In the genomic region with DNA sequence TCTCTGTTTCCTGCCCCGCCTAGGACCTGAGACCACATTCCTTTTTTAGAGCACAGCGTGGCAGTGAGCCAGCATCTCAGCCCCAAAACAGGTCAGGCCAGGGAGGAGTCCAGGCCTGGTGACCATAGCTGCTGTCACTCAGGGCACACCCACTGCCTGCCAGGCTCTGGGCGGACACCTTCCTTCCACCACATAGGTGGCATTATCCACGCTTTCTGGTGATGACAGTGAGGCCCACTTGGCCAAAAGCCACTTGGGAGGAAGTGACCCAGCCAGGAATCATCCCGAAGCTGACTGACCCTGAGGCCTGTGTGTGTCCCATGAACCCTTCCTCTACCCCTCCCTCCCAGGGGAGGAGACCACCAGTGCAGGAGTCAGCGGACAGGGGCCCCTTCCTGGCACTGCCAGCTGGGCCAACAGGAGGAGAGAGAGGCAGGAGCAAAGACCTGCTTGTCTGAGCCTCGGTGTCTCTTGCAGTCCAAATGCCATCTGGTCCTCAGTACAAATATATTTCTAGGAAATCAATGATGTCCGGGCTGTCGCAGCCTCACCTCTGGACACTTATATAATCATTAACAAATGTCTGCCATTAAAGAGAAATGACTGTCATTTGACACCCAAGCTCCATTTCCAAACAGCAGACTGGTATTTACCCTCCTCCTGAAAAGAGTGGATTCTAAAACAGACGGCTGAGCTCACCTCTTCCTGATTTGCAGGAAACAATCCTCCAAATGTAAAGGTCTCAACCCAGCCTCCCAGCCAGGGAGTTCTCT, we compare ENCODE assay signal across 10 cellular contexts.
DNase-seq lines count a peak whose midpoint lies in the region; ATAC-seq, FAIRE-seq and TF ChIP-seq lines count a peak whose summit lies in the region.
"Had no signal": no experiment of that assay in that cellular context is flagged by ENCODE, and none has a peak within 500 bp of the region (broad histone marks: within the 10 kb centered on the region; RNA-seq: fewer than 3 reads in every experiment).

No MANE protein-coding gene starts in this region.

- no peak for TF ChIP-seq RAD21 in Ishikawa (IDR thresholded peaks at IDR 0.05; ENCODE audit: low read depth)

- TF ChIP-seq EP300 in Ishikawa (IDR thresholded peaks at IDR 0.05; ENCODE audit: borderline replicate concordance): 0 out of 2 replicates have a peak, but pooled peaks have one; percentile 17

- H2AFZ ChIP-seq in astrocyte (ENCODE audit: low read depth, low read length): peak overlapping the region; percentile 13

- no peaks in the 10 kb centered on the region for H3K36me3 Mint-ChIP-seq in astrocyte (ENCODE audit: low read depth, unreplicated experiment)
- no peaks in the 10 kb centered on the region for H3K36me3 Mint-ChIP-seq in type B pancreatic cell
- no peaks in the 10 kb centered on the region for H3K36me3 Mint-ChIP-seq in activated naive CD8-positive, alpha-beta T cell treated with anti-CD3 and anti-CD28 coated beads, Interleukin-2, amount 50 U/mL, for 24 hours (ENCODE audit: low read depth)

- no peak overlapping the region for H3K27ac ChIP-seq in astrocyte (ENCODE audit: low read depth, low read length)
- H3K27ac ChIP-seq in right atrium auricular region: peak overlapping the region; percentile 57 to 73

- no peak overlapping the region for H3K9ac ChIP-seq in astrocyte (ENCODE audit: low read length)

- no peaks in the 10 kb centered on the region for H3K79me2 ChIP-seq in astrocyte (ENCODE audit: insufficient read depth, low read length)

- H3K4me1 ChIP-seq in astrocyte (ENCODE audit: insufficient read depth, low read length) (no peaks in the 10 kb centered on the region), right atrium auricular region (peaks cover 0 to 16% of the 10 kb centered on the region in 2 donors)

- H3K4me1 Mint-ChIP-seq in astrocyte (ENCODE audit: low read depth, unreplicated experiment) (peaks cover 5% of the 10 kb centered on the region), type B pancreatic cell (ENCODE audit: unreplicated experiment) (peaks cover 7% of the 10 kb centered on the region)
- H3K4me1 Mint-ChIP-seq in activated naive CD8-positive, alpha-beta T cell treated with anti-CD3 and anti-CD28 coated beads, Interleukin-2, amount 50 U/mL, for 24 hours: no peaks in the 10 kb centered on the region

- no peaks in the 10 kb centered on the region for H3K27me3 Mint-ChIP-seq in astrocyte (ENCODE audit: low read depth, unreplicated experiment)
- no peaks in the 10 kb centered on the region for H3K27me3 Mint-ChIP-seq in type B pancreatic cell
- H3K27me3 Mint-ChIP-seq in activated naive CD8-positive, alpha-beta T cell treated with anti-CD3 and anti-CD28 coated beads, Interleukin-2, amount 50 U/mL, for 24 hours: peaks cover 4% of the 10 kb centered on the region

- no peaks in the 10 kb centered on the region for H3K9me3 Mint-ChIP-seq in astrocyte (ENCODE audit: unreplicated experiment)
- peaks cover 4% of the 10 kb centered on the region for H3K9me3 Mint-ChIP-seq in type B pancreatic cell
- no peaks in the 10 kb centered on the region for H3K9me3 Mint-ChIP-seq in activated naive CD8-positive, alpha-beta T cell treated with anti-CD3 and anti-CD28 coated beads, Interleukin-2, amount 50 U/mL, for 24 hours

- H3K9me3 ChIP-seq in astrocyte (ENCODE audit: insufficient read depth, low read depth, low read length): no peaks in the 10 kb centered on the region
- H3K9me3 ChIP-seq in right atrium auricular region: no peaks in the 10 kb centered on the region

- H3K27me3 ChIP-seq in astrocyte (ENCODE audit: insufficient read depth, low read length) (peaks cover 4% of the 10 kb centered on the region), right atrium auricular region (no peaks in the 10 kb centered on the region)

- intact Hi-C loops in head of caudate nucleus (cut with DNase I): no loop called here

- H3K36me3 ChIP-seq in astrocyte (ENCODE audit: insufficient read depth, low read length) (no peaks in the 10 kb centered on the region), right atrium auricular region (no peaks in the 10 kb centered on the region)

- DNase-seq in astrocyte (ENCODE audit: low read depth) (no peak), right atrium auricular region (ENCODE audit: low spot score) (peak; percentile 75), type B pancreatic cell (ENCODE audit: extremely low spot score, unreplicated experiment) (no peak), GM19239 (ENCODE audit: insufficient read length, low spot score) (no peak), head of caudate nucleus (no peak)
- DNase-seq in activated naive CD8-positive, alpha-beta T cell treated with anti-CD3 and anti-CD28 coated beads, Interleukin-2, amount 50 U/mL, for 24 hours: no peak
- DNase-seq: retina had no signal

- FAIRE-seq in astrocyte (lab: Jason Lieb, UNC) (no peak), GM19239 (lab: Jason Lieb, UNC) (no peak)

- H3K4me3 ChIP-seq in astrocyte (ENCODE audit: insufficient read depth, low read depth, low read length) (no peak overlapping the region), right atrium auricular region (no peak overlapping the region)
- H3K4me3 ChIP-seq: dorsolateral prefrontal cortex had no signal

- no peaks in the 10 kb centered on the region for H4K20me1 ChIP-seq in astrocyte (ENCODE audit: insufficient read depth, low read length)

- H3K27ac Mint-ChIP-seq in astrocyte (ENCODE audit: unreplicated experiment): no peak overlapping the region
- peak overlapping the region; percentile 72 for H3K27ac Mint-ChIP-seq in type B pancreatic cell
- no peak overlapping the region for H3K27ac Mint-ChIP-seq in activated naive CD8-positive, alpha-beta T cell treated with anti-CD3 and anti-CD28 coated beads, Interleukin-2, amount 50 U/mL, for 24 hours

- no peak for ATAC-seq in activated naive CD8-positive, alpha-beta T cell treated with anti-CD3 and anti-CD28 coated beads, Interleukin-2, amount 50 U/mL, for 24 hours
- ATAC-seq in HG03354 (IDR thresholded peaks at IDR 0.05; ENCODE audit: poor library complexity, severe bottlenecking, unreplicated experiment): no peak

- no peak for TF ChIP-seq CTCF in astrocyte (IDR thresholded peaks at IDR 0.05; ENCODE audit: insufficient read depth, low read depth, low read length)
- no peak for TF ChIP-seq CTCF in right atrium auricular region (IDR thresholded peaks at IDR 0.05)
- TF ChIP-seq CTCF in type B pancreatic cell (conservative IDR thresholded peaks at IDR 0.05): no peak

- H3K4me3 Mint-ChIP-seq in astrocyte (ENCODE audit: unreplicated experiment) (no peak overlapping the region), type B pancreatic cell (no peak overlapping the region)
- H3K4me3 Mint-ChIP-seq in activated naive CD8-positive, alpha-beta T cell treated with anti-CD3 and anti-CD28 coated beads, Interleukin-2, amount 50 U/mL, for 24 hours: no peak overlapping the region

- H3K4me2 ChIP-seq in astrocyte (ENCODE audit: low read length): no peak overlapping the region

TF ChIP-seq in Ishikawa, 13 proteins besides CTCF, POLR2A, EP300 and RAD21:
- TF ChIP-seq CEBPB (IDR thresholded peaks at IDR 0.05) (no peak), TCF12 (IDR thresholded peaks at IDR 0.05; ENCODE audit: low read depth) (peak; percentile 71; the same call in 1 of the 2 replicates), ZBTB7A (IDR thresholded peaks at IDR 0.05; ENCODE audit: low read depth) (no peak), EGR1 (IDR thresholded peaks at IDR 0.05) (no peak), YY1 (IDR thresholded peaks at IDR 0.05; ENCODE audit: low read depth) (no peak; the same call in 1 of the 2 replicates), NFIC (IDR thresholded peaks at IDR 0.05) (peak; percentile 93), FOXM1 (IDR thresholded peaks at IDR 0.05; ENCODE audit: borderline replicate concordance, low read depth) (no peak), TAF1 (IDR thresholded peaks at IDR 0.05; ENCODE audit: low read depth) (no peak), TEAD4 (IDR thresholded peaks at IDR 0.05) (peak; percentile 59), CREB1 (IDR thresholded peaks at IDR 0.05; ENCODE audit: low read depth) (no peak)
- TF ChIP-seq, protein P1, sequence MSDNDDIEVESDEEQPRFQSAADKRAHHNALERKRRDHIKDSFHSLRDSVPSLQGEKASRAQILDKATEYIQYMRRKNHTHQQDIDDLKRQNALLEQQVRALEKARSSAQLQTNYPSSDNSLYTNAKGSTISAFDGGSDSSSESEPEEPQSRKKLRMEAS (IDR thresholded peaks at IDR 0.05): peak; percentile 77
- TF ChIP-seq, protein P2, sequence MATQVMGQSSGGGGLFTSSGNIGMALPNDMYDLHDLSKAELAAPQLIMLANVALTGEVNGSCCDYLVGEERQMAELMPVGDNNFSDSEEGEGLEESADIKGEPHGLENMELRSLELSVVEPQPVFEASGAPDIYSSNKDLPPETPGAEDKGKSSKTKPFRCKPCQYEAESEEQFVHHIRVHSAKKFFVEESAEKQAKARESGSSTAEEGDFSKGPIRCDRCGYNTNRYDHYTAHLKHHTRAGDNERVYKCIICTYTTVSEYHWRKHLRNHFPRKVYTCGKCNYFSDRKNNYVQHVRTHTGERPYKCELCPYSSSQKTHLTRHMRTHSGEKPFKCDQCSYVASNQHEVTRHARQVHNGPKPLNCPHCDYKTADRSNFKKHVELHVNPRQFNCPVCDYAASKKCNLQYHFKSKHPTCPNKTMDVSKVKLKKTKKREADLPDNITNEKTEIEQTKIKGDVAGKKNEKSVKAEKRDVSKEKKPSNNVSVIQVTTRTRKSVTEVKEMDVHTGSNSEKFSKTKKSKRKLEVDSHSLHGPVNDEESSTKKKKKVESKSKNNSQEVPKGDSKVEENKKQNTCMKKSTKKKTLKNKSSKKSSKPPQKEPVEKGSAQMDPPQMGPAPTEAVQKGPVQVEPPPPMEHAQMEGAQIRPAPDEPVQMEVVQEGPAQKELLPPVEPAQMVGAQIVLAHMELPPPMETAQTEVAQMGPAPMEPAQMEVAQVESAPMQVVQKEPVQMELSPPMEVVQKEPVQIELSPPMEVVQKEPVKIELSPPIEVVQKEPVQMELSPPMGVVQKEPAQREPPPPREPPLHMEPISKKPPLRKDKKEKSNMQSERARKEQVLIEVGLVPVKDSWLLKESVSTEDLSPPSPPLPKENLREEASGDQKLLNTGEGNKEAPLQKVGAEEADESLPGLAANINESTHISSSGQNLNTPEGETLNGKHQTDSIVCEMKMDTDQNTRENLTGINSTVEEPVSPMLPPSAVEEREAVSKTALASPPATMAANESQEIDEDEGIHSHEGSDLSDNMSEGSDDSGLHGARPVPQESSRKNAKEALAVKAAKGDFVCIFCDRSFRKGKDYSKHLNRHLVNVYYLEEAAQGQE (IDR thresholded peaks at IDR 0.05; ENCODE audit: low read depth): no peak
- TF ChIP-seq, protein P3, sequence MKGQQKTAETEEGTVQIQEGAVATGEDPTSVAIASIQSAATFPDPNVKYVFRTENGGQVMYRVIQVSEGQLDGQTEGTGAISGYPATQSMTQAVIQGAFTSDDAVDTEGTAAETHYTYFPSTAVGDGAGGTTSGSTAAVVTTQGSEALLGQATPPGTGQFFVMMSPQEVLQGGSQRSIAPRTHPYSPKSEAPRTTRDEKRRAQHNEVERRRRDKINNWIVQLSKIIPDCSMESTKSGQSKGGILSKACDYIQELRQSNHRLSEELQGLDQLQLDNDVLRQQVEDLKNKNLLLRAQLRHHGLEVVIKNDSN (IDR thresholded peaks at IDR 0.05): peak; percentile 45
